Comparison of ENCODE assay signal across 20 cellular contexts in genomic region chr7:45181286-45181960, GRCh38. TPM values are rescaled to one million over a fixed set of nuclear protein-coding genes. Genes with fewer than 3 reads are reported as not detected.
DNase-seq lines count a peak whose midpoint lies in the region; ATAC-seq, FAIRE-seq and TF ChIP-seq lines count a peak whose summit lies in the region.
"Had no signal": no experiment of that assay in that cellular context is flagged by ENCODE, and none has a peak within 500 bp of the region (broad histone marks: within the 10 kb centered on the region; RNA-seq: fewer than 3 reads in every experiment).

No MANE protein-coding gene starts in this region.

- TF ChIP-seq CTCF in H9 (conservative IDR thresholded peaks at IDR 0.05) (no peak), lower lobe of right lung (IDR thresholded peaks at IDR 0.05) (no peak), sigmoid colon (IDR thresholded peaks at IDR 0.05) (no peak)

- no peak for FAIRE-seq in HTR-8/SVneo (lab: Jason Lieb, UNC)
- FAIRE-seq: D721Med, G401.6, GM12878 had no signal

- H3K9ac ChIP-seq in H9 (ENCODE audit: extremely low read depth, insufficient read length, low read length), result no peak overlapping the region

- H2AFZ ChIP-seq in H9 (ENCODE audit: low read length), result no peak overlapping the region

- no peak overlapping the region for H3K4me3 Mint-ChIP-seq in activated CD4-positive, alpha-beta memory T cell treated with anti-CD3 and anti-CD28 coated beads for 36 hours
- no peak overlapping the region for H3K4me3 Mint-ChIP-seq in activated CD4-positive, alpha-beta memory T cell treated with anti-CD3 and anti-CD28 coated beads, Interleukin-2, amount 10 ng/mL, durations not matched to agents 7 days and 5 days
- no peak overlapping the region for H3K4me3 Mint-ChIP-seq in H9
- H3K4me3 Mint-ChIP-seq: CD8-positive, alpha-beta T cell had no signal

- no peak overlapping the region for H3K4me2 ChIP-seq in H9 (ENCODE audit: insufficient read depth, insufficient read length, low read length)

- no peak overlapping the region for H3K4ac ChIP-seq in H9 (ENCODE audit: low read depth, low read length)

- no peak overlapping the region for H3K56ac ChIP-seq in H9 (ENCODE audit: insufficient read length, low read depth, low read length)

- no peak overlapping the region for H3K14ac ChIP-seq in H9 (ENCODE audit: insufficient read depth, low read length)

- no peak overlapping the region for H4K5ac ChIP-seq in H9 (ENCODE audit: insufficient read length, low read depth, low read length)

- no peaks in the 10 kb centered on the region for H3K23me2 ChIP-seq in H9 (ENCODE audit: insufficient read length, low read depth, low read length, poor library complexity, severe bottlenecking)

- H3K79me1 ChIP-seq in H9 (ENCODE audit: insufficient read depth, low read depth, low read length, poor library complexity, severe bottlenecking), result no peaks in the 10 kb centered on the region

- CTCF ChIA-PET in activated CD4-positive, alpha-beta memory T cell treated with anti-CD3 and anti-CD28 coated beads for 36 hours (lab: Charles Lee), result no interaction called here
- CTCF ChIA-PET in activated CD4-positive, alpha-beta memory T cell treated with anti-CD3 and anti-CD28 coated beads, Interleukin-2, amount 10 ng/mL, durations not matched to agents 7 days and 5 days (lab: Charles Lee), result interaction anchor here (0.7 kb wide), 1 partner anchor 79 kb away, joined by 5 read pairs; no protein-coding TSS in a partner anchor

- no peak overlapping the region for H2BK120ac ChIP-seq in H9 (ENCODE audit: low read depth, low read length, poor library complexity, severe bottlenecking)

- no peaks in the 10 kb centered on the region for H3K4me1 ChIP-seq in H9 (ENCODE audit: insufficient read depth, low read length)
- H3K4me1 ChIP-seq in lower lobe of right lung, result no peaks in the 10 kb centered on the region
- H3K4me1 ChIP-seq in sigmoid colon, result no peaks in the 10 kb centered on the region

- POLR2A ChIA-PET in activated CD4-positive, alpha-beta memory T cell treated with anti-CD3 and anti-CD28 coated beads for 36 hours (lab: Charles Lee), result no interaction called here
- POLR2A ChIA-PET in activated CD4-positive, alpha-beta memory T cell treated with anti-CD3 and anti-CD28 coated beads, Interleukin-2, amount 10 ng/mL, durations not matched to agents 7 days and 5 days (lab: Charles Lee), result no interaction called here

- H3K27me3 ChIP-seq in H9 (ENCODE audit: insufficient read depth, low read length) (no peaks in the 10 kb centered on the region), lower lobe of right lung (ENCODE audit: low read depth) (no peaks in the 10 kb centered on the region), sigmoid colon (no peaks in the 10 kb centered on the region)

- no peak for TF ChIP-seq POLR2A in sigmoid colon (IDR thresholded peaks at IDR 0.05)

- H3K9me3 ChIP-seq in H9 (ENCODE audit: control insufficient read depth, low read depth, low read length) (no peaks in the 10 kb centered on the region), lower lobe of right lung (no peaks in the 10 kb centered on the region), sigmoid colon (no peaks in the 10 kb centered on the region)

- H3K18ac ChIP-seq in H9 (ENCODE audit: insufficient read length, low read depth, low read length), result no peak overlapping the region

- intact Hi-C loops in activated CD4-positive, alpha-beta memory T cell treated with anti-CD3 and anti-CD28 coated beads for 36 hours (cut with micrococcal nuclease), result no loop called here
- intact Hi-C loops in lower lobe of right lung (cut with DNase I) (no loop called here), sigmoid colon (cut with DNase I) (no loop called here)

- no peak overlapping the region for H2BK15ac ChIP-seq in H9 (ENCODE audit: low read depth, low read length)

- H4K91ac ChIP-seq in H9 (ENCODE audit: insufficient read length, low read depth, low read length), result no peak overlapping the region

- no peak for TF ChIP-seq EP300 in sigmoid colon (IDR thresholded peaks at IDR 0.05)

- no peak overlapping the region for H3K23ac ChIP-seq in H9 (ENCODE audit: insufficient read length, low read depth, low read length)

- no peaks in the 10 kb centered on the region for H3K9me3 Mint-ChIP-seq in activated CD4-positive, alpha-beta memory T cell treated with anti-CD3 and anti-CD28 coated beads for 36 hours
- no peaks in the 10 kb centered on the region for H3K9me3 Mint-ChIP-seq in activated CD4-positive, alpha-beta memory T cell treated with anti-CD3 and anti-CD28 coated beads, Interleukin-2, amount 10 ng/mL, durations not matched to agents 7 days and 5 days
- no peaks in the 10 kb centered on the region for H3K9me3 Mint-ChIP-seq in H9
- H3K9me3 Mint-ChIP-seq: CD8-positive, alpha-beta T cell had no signal

- no peaks in the 10 kb centered on the region for H3K36me3 Mint-ChIP-seq in activated CD4-positive, alpha-beta memory T cell treated with anti-CD3 and anti-CD28 coated beads for 36 hours
- no peaks in the 10 kb centered on the region for H3K36me3 Mint-ChIP-seq in activated CD4-positive, alpha-beta memory T cell treated with anti-CD3 and anti-CD28 coated beads, Interleukin-2, amount 10 ng/mL, durations not matched to agents 7 days and 5 days (ENCODE audit: low read depth)
- no peaks in the 10 kb centered on the region for H3K36me3 Mint-ChIP-seq in H9 (ENCODE audit: insufficient read depth in 1 of 3, low read depth in 3 of 3)
- H3K36me3 Mint-ChIP-seq: CD8-positive, alpha-beta T cell had no signal

- H2BK5ac ChIP-seq in H9 (ENCODE audit: insufficient read length, low read length), result no peak overlapping the region

- H3T11ph ChIP-seq in H9 (ENCODE audit: low read length), result no peak overlapping the region

- H2BK12ac ChIP-seq in H9 (ENCODE audit: insufficient read length, low read depth, low read length), result no peak overlapping the region

- H2BK20ac ChIP-seq in H9 (ENCODE audit: low read depth, low read length, poor library complexity, severe bottlenecking), result no peak overlapping the region

- H3K27me3 Mint-ChIP-seq in activated CD4-positive, alpha-beta memory T cell treated with anti-CD3 and anti-CD28 coated beads for 36 hours, result peaks cover 6% of the 10 kb centered on the region
- H3K27me3 Mint-ChIP-seq in activated CD4-positive, alpha-beta memory T cell treated with anti-CD3 and anti-CD28 coated beads, Interleukin-2, amount 10 ng/mL, durations not matched to agents 7 days and 5 days, result peaks cover 7% of the 10 kb centered on the region
- H3K27me3 Mint-ChIP-seq in H9 (ENCODE audit: low read depth), result peaks cover 11% of the 10 kb centered on the region

- no peak overlapping the region for H2AK5ac ChIP-seq in H9 (ENCODE audit: insufficient read length, low read length)

- H4K8ac ChIP-seq in H9 (replicated peaks; ENCODE audit: insufficient read length, low read depth, low read length), result no peak overlapping the region

- H3K79me2 ChIP-seq in H9 (ENCODE audit: insufficient read depth, low read length), result no peaks in the 10 kb centered on the region

- H3K36me3 ChIP-seq in lower lobe of right lung, result peaks cover 2% of the 10 kb centered on the region
- no peaks in the 10 kb centered on the region for H3K36me3 ChIP-seq in sigmoid colon

- ATAC-seq in lower lobe of right lung, result no peak
- ATAC-seq: CD8-positive, alpha-beta T cell; GM12878 had no signal

- H3K4me3 ChIP-seq in lower lobe of right lung (no peak overlapping the region), sigmoid colon (no peak overlapping the region)
- H3K4me3 ChIP-seq: GM12878 had no signal

- WGBS in H9 (ENCODE audit: extremely low coverage, insufficient read length, low lambda C conversion rate), result no CpG with 5 or more reads among the region's 7 CpGs
- WGBS in sigmoid colon, 2 donors, result 69 to 83% methylated on average over 7 of the region's 7 CpGs

- no peaks in the 10 kb centered on the region for H4K20me1 ChIP-seq in H9 (ENCODE audit: control insufficient read depth, insufficient read depth, insufficient read length)

- no peak overlapping the region for H3K27ac ChIP-seq in H9 (ENCODE audit: insufficient read length, low read depth, low read length)
- no peak overlapping the region for H3K27ac ChIP-seq in lower lobe of right lung
- H3K27ac ChIP-seq in sigmoid colon, result no peak overlapping the region
- H3K27ac ChIP-seq: HL-60 had no signal

- DNase-seq in activated CD4-positive, alpha-beta memory T cell treated with anti-CD3 and anti-CD28 coated beads for 36 hours, result peak; percentile 6
- no peak for DNase-seq in activated CD4-positive, alpha-beta memory T cell treated with anti-CD3 and anti-CD28 coated beads, Interleukin-2, amount 10 ng/mL, durations not matched to agents 7 days and 5 days
- DNase-seq in H9 (peak; percentile 14), lower lobe of right lung (peak; percentile 15), sigmoid colon (peak; percentile 28), NCI-H2227 (lab: John Stamatoyannopoulos, UW; ENCODE audit: unreplicated experiment) (no peak), HTR-8/SVneo (ENCODE audit: insufficient read length, low spot score) (no peak), iPS-NIHi7 (ENCODE audit: extremely low spot score) (no peak)
- DNase-seq: CD8-positive, alpha-beta T cell; DND-41; GOT3; NCI-H1105 treated with DMSO at 0.1 percent for 48 hours; NCI-H187 treated with DMSO at 0.1 percent for 48 hours; NCI-H446 had no signal

- H3K27ac Mint-ChIP-seq in activated CD4-positive, alpha-beta memory T cell treated with anti-CD3 and anti-CD28 coated beads for 36 hours, result no peak overlapping the region
- no peak overlapping the region for H3K27ac Mint-ChIP-seq in activated CD4-positive, alpha-beta memory T cell treated with anti-CD3 and anti-CD28 coated beads, Interleukin-2, amount 10 ng/mL, durations not matched to agents 7 days and 5 days
- H3K27ac Mint-ChIP-seq in H9, result no peak overlapping the region
- H3K27ac Mint-ChIP-seq: CD8-positive, alpha-beta T cell had no signal

- no peaks in the 10 kb centered on the region for H3K4me1 Mint-ChIP-seq in activated CD4-positive, alpha-beta memory T cell treated with anti-CD3 and anti-CD28 coated beads for 36 hours (ENCODE audit: low read depth)
- no peaks in the 10 kb centered on the region for H3K4me1 Mint-ChIP-seq in activated CD4-positive, alpha-beta memory T cell treated with anti-CD3 and anti-CD28 coated beads, Interleukin-2, amount 10 ng/mL, durations not matched to agents 7 days and 5 days
- H3K4me1 Mint-ChIP-seq in H9, result peaks cover 2 to 3% of the 10 kb centered on the region in 2 experiments; a peak in 2 of 4 replicates

RNA-seq across cellular contexts. Expression of gene RAMP3, which starts 23.8 kb away (rescaled TPM):
- total RNA-seq in activated CD4-positive, alpha-beta memory T cell treated with anti-CD3 and anti-CD28 coated beads for 36 hours, result not detected
- not detected for total RNA-seq in activated CD4-positive, alpha-beta memory T cell treated with anti-CD3 and anti-CD28 coated beads, Interleukin-2, amount 10 ng/mL, durations not matched to agents 7 days and 5 days
- total RNA-seq in H9 (2021) (0.63 and 0.66 TPM in 2 replicates), lower lobe of right lung (183 TPM), sigmoid colon (10 to 100 TPM; 18.4 to 57.8 (median 33.7) TPM)
- polyA plus RNA-seq in sigmoid colon, result 10 to 100 TPM in 1 of 3 donors, 1 to 10 TPM in 2; 2.5 to 26.0 (median 4.8) TPM
- total RNA-seq: A172; CD8-positive, alpha-beta T cell; GM12878 had no signal
- polyA plus RNA-seq: BJ, GM12878 had no signal

Comparison
In these comparisons a context has a peak if more than half of its experiments do, and no peak if none do; other contexts are left out.
1. DNase-seq: peak in activated CD4-positive, alpha-beta memory T cell treated with anti-CD3 and anti-CD28 coated beads for 36 hours (single experiment), H9 (single experiment), lower lobe of right lung (single experiment) and sigmoid colon (single experiment); none in activated CD4-positive, alpha-beta memory T cell treated with anti-CD3 and anti-CD28 coated beads, Interleukin-2, amount 10 ng/mL, durations not matched to agents 7 days and 5 days (single experiment), NCI-H2227 (single experiment), HTR-8/SVneo (single experiment) and iPS-NIHi7 (single experiment).
2. RNA of gene RAMP3, which starts 23.8 kb away (total RNA-seq): 183 TPM in lower lobe of right lung (single experiment) and 18.4 to 57.8 TPM in sigmoid colon; 0.63 to 0.66 TPM in H9, not detected in activated CD4-positive, alpha-beta memory T cell treated with anti-CD3 and anti-CD28 coated beads for 36 hours and not detected in activated CD4-positive, alpha-beta memory T cell treated with anti-CD3 and anti-CD28 coated beads, Interleukin-2, amount 10 ng/mL, durations not matched to agents 7 days and 5 days; every median in the first group is over 10 times any median in the second.